Comparison of ENCODE assay signal across 29 cellular contexts in genomic region chr7:13009517-13009916, GRCh38.
"Had no signal": no experiment of that assay in that cellular context is flagged by ENCODE, and none has a peak within 500 bp of the region (broad histone marks: within the 10 kb centered on the region; RNA-seq: fewer than 3 reads in every experiment).

No MANE protein-coding gene starts in this region.

- H3K4me3 Mint-ChIP-seq: stimulated activated effector memory CD8-positive, alpha-beta T cell treated with anti-CD3 and anti-CD28 coated beads, Interleukin-12 subunit alpha, Interleukin-12 subunit beta, amount 100 ng/mL, for 72 hours; stimulated activated memory B cell treated with anti-CD40 and anti-IgM and Interleukin-4, amounts not matched to agents 10 μg/mL and 1 μg/mL and 100 μg/mL, for 72 hours; stimulated activated naive B cell treated with anti-CD40 and anti-IgM and Interleukin-4, amounts not matched to agents 10 μg/mL and 1 μg/mL and 100 μg/mL, for 72 hours; stimulated activated naive CD8-positive, alpha-beta T cell treated with anti-CD3 and anti-CD28 coated beads, Interleukin-15, amount 100 ng/mL, for 72 hours; stimulated activated naive CD8-positive, alpha-beta T cell treated with anti-CD3 and anti-CD28 coated beads, Interleukin-15, Interleukin-2, amounts not matched to agents 100 ng/mL and 50 ng/mL, for 24 hours; type B pancreatic cell had no signal

- H3K27ac ChIP-seq: stomach, suprapubic skin, testis, thoracic aorta, thyroid gland, tibial artery, tibial nerve, transverse colon, upper lobe of left lung, upper lobe of right lung, uterus, vagina had no signal

- DNase-seq: stimulated activated CD4-positive, alpha-beta T cell treated with anti-CD3 and anti-CD28 coated beads, Interleukin-2, amount 100 ng/mL, for 48 hours; stimulated activated CD4-positive, alpha-beta T cell treated with anti-CD3 and anti-CD28 coated beads, Interleukin-4, amount 100 ng/mL, for 1 hour; stimulated activated CD4-positive, alpha-beta T cell treated with anti-CD3 and anti-CD28 coated beads, Interleukin-4, amount 100 ng/mL, for 24 hours; stimulated activated CD4-positive, alpha-beta T cell treated with anti-CD3 and anti-CD28 coated beads, Interleukin-4, amount 100 ng/mL, for 4 hours; stimulated activated CD8-positive, alpha-beta memory T cell treated with anti-CD3 and anti-CD28 coated beads, Interleukin-4, amount 100 ng/mL, for 48 hours; stimulated activated naive B cell treated with anti-CD40 and anti-IgM and Interleukin-4, amounts not matched to agents 10 μg/mL and 1 μg/mL and 100 μg/mL, for 72 hours; stimulated activated naive CD4-positive, alpha-beta T cell; stimulated activated naive CD4-positive, alpha-beta T cell treated with Interleukin-2 at 50 U/mL for 16 hours; stimulated activated naive CD8-positive, alpha-beta T cell treated with anti-CD3 and anti-CD28 coated beads, Interleukin-15, amount 100 ng/mL, for 72 hours; stimulated activated naive CD8-positive, alpha-beta T cell treated with anti-CD3 and anti-CD28 coated beads, Interleukin-15, Interleukin-2, amounts not matched to agents 100 U/mL and 50 U/mL, for 24 hours; stomach; substantia nigra; testis; thyroid gland; tibial artery; transverse colon; trophoblast cell; upper lobe of right lung; uterus had no signal

- ATAC-seq: stimulated activated effector memory CD8-positive, alpha-beta T cell treated with anti-CD3 and anti-CD28 coated beads, Interleukin-12 subunit alpha, Interleukin-12 subunit beta, amount 100 ng/mL, for 72 hours; stimulated activated memory B cell treated with anti-CD40 and anti-IgM and Interleukin-4, amounts not matched to agents 10 μg/mL and 1 μg/mL and 100 μg/mL, for 72 hours; stimulated activated naive B cell treated with anti-CD40 and anti-IgM and Interleukin-4, amounts not matched to agents 10 μg/mL and 1 μg/mL and 100 μg/mL, for 72 hours; stimulated activated naive CD8-positive, alpha-beta T cell treated with anti-CD3 and anti-CD28 coated beads, Interleukin-15, amount 100 ng/mL, for 72 hours; stimulated activated naive CD8-positive, alpha-beta T cell treated with anti-CD3 and anti-CD28 coated beads, Interleukin-15, Interleukin-2, amounts not matched to agents 100 U/mL and 50 U/mL, for 24 hours; upper lobe of right lung had no signal

- H3K36me3 ChIP-seq: stomach, suprapubic skin, thoracic aorta, thyroid gland, tibial artery, tibial nerve, transverse colon, upper lobe of left lung, upper lobe of right lung, uterus, vagina had no signal

- H3K9me3 ChIP-seq: stomach, suprapubic skin, testis, thoracic aorta, thyroid gland, tibial artery, transverse colon, upper lobe of left lung, upper lobe of right lung, uterus, vagina had no signal

- FAIRE-seq: urothelium cell line had no signal

- H3K4me1 ChIP-seq: stomach, suprapubic skin, testis, thyroid gland, tibial artery, tibial nerve, transverse colon, upper lobe of left lung, upper lobe of right lung, uterus, vagina had no signal

- H3K36me3 Mint-ChIP-seq: stimulated activated effector memory CD8-positive, alpha-beta T cell treated with anti-CD3 and anti-CD28 coated beads, Interleukin-12 subunit alpha, Interleukin-12 subunit beta, amount 100 ng/mL, for 72 hours; stimulated activated memory B cell treated with anti-CD40 and anti-IgM and Interleukin-4, amounts not matched to agents 10 μg/mL and 1 μg/mL and 100 μg/mL, for 72 hours; type B pancreatic cell had no signal

- H3K4me3 ChIP-seq: stomach, suprapubic skin, testis, thoracic aorta, thyroid gland, tibial artery, tibial nerve, transverse colon, upper lobe of left lung, upper lobe of right lung, uterus, vagina had no signal

- H3K27me3 ChIP-seq: stomach, suprapubic skin, testis, thyroid gland, tibial artery, tibial nerve, transverse colon, upper lobe of left lung, upper lobe of right lung, uterus, vagina had no signal

- H3K27ac Mint-ChIP-seq: stimulated activated effector memory CD8-positive, alpha-beta T cell treated with anti-CD3 and anti-CD28 coated beads, Interleukin-12 subunit alpha, Interleukin-12 subunit beta, amount 100 ng/mL, for 72 hours; stimulated activated memory B cell treated with anti-CD40 and anti-IgM and Interleukin-4, amounts not matched to agents 10 μg/mL and 1 μg/mL and 100 μg/mL, for 72 hours; stimulated activated naive B cell treated with anti-CD40 and anti-IgM and Interleukin-4, amounts not matched to agents 10 μg/mL and 1 μg/mL and 100 μg/mL, for 72 hours; stimulated activated naive CD8-positive, alpha-beta T cell treated with anti-CD3 and anti-CD28 coated beads, Interleukin-15, amount 100 ng/mL, for 72 hours; stimulated activated naive CD8-positive, alpha-beta T cell treated with anti-CD3 and anti-CD28 coated beads, Interleukin-15, Interleukin-2, amounts not matched to agents 100 ng/mL and 50 ng/mL, for 24 hours; type B pancreatic cell had no signal

- H3K27me3 Mint-ChIP-seq: type B pancreatic cell had no signal

- H3K4me1 Mint-ChIP-seq: stimulated activated effector memory CD8-positive, alpha-beta T cell treated with anti-CD3 and anti-CD28 coated beads, Interleukin-12 subunit alpha, Interleukin-12 subunit beta, amount 100 ng/mL, for 72 hours; stimulated activated memory B cell treated with anti-CD40 and anti-IgM and Interleukin-4, amounts not matched to agents 10 μg/mL and 1 μg/mL and 100 μg/mL, for 72 hours; stimulated activated naive B cell treated with anti-CD40 and anti-IgM and Interleukin-4, amounts not matched to agents 10 μg/mL and 1 μg/mL and 100 μg/mL, for 72 hours; stimulated activated naive CD8-positive, alpha-beta T cell treated with anti-CD3 and anti-CD28 coated beads, Interleukin-15, amount 100 ng/mL, for 72 hours had no signal
